In the genomic region with DNA sequence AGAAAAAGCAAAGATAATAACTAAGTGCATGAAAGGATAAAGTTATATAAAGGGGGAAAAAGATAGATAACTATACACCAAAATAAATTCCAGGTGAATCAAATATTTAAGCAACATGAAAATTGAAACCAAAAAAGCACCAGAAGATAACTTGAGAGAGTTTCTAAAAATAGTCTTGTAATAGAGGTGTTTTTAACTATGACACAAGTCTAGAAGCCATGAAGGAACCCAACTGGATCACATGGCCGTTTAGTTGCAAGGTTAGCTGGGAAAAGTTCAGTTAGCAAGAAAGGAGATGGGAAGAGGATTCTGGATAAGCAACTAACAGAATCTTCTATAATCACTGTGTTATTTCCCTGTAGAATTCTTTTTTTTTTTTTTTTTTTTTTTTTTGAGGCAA, we compare ENCODE assay signal across 1 cellular context.
TF ChIP-seq lines count a peak whose summit lies in the region.

No MANE protein-coding gene starts in this region.

TF ChIP-seq in GM23338, 12 proteins besides CTCF, POLR2A, EP300 and RAD21:
- TF ChIP-seq, protein P1, sequence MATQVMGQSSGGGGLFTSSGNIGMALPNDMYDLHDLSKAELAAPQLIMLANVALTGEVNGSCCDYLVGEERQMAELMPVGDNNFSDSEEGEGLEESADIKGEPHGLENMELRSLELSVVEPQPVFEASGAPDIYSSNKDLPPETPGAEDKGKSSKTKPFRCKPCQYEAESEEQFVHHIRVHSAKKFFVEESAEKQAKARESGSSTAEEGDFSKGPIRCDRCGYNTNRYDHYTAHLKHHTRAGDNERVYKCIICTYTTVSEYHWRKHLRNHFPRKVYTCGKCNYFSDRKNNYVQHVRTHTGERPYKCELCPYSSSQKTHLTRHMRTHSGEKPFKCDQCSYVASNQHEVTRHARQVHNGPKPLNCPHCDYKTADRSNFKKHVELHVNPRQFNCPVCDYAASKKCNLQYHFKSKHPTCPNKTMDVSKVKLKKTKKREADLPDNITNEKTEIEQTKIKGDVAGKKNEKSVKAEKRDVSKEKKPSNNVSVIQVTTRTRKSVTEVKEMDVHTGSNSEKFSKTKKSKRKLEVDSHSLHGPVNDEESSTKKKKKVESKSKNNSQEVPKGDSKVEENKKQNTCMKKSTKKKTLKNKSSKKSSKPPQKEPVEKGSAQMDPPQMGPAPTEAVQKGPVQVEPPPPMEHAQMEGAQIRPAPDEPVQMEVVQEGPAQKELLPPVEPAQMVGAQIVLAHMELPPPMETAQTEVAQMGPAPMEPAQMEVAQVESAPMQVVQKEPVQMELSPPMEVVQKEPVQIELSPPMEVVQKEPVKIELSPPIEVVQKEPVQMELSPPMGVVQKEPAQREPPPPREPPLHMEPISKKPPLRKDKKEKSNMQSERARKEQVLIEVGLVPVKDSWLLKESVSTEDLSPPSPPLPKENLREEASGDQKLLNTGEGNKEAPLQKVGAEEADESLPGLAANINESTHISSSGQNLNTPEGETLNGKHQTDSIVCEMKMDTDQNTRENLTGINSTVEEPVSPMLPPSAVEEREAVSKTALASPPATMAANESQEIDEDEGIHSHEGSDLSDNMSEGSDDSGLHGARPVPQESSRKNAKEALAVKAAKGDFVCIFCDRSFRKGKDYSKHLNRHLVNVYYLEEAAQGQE (IDR thresholded peaks at IDR 0.05; ENCODE audit: unreplicated experiment), result no peak
- TF ChIP-seq EZH2phosphoT487 (IDR thresholded peaks at IDR 0.05; ENCODE audit: unreplicated experiment) (no peak), ZNF114 (CRISPR knock-in tag; IDR thresholded peaks at IDR 0.05) (no peak), JUNB (IDR thresholded peaks at IDR 0.05; ENCODE audit: unreplicated experiment) (no peak), ZNF331 (CRISPR knock-in tag; IDR thresholded peaks at IDR 0.05; ENCODE audit: low read depth) (no peak), CREB1 (CRISPR knock-in tag; IDR thresholded peaks at IDR 0.05; ENCODE audit: low read depth) (no peak), STAT1 (IDR thresholded peaks at IDR 0.05; ENCODE audit: unreplicated experiment) (no peak), EZH2 (IDR thresholded peaks at IDR 0.05; ENCODE audit: low read depth, unreplicated experiment) (no peak), POLR2AphosphoS5 (IDR thresholded peaks at IDR 0.05; ENCODE audit: low read depth) (no peak), NANOG (IDR thresholded peaks at IDR 0.05; ENCODE audit: borderline replicate concordance) (no peak)
- TF ChIP-seq, protein P2, sequence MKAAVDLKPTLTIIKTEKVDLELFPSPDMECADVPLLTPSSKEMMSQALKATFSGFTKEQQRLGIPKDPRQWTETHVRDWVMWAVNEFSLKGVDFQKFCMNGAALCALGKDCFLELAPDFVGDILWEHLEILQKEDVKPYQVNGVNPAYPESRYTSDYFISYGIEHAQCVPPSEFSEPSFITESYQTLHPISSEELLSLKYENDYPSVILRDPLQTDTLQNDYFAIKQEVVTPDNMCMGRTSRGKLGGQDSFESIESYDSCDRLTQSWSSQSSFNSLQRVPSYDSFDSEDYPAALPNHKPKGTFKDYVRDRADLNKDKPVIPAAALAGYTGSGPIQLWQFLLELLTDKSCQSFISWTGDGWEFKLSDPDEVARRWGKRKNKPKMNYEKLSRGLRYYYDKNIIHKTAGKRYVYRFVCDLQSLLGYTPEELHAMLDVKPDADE (IDR thresholded peaks at IDR 0.05), result no peak
- TF ChIP-seq, protein P3, sequence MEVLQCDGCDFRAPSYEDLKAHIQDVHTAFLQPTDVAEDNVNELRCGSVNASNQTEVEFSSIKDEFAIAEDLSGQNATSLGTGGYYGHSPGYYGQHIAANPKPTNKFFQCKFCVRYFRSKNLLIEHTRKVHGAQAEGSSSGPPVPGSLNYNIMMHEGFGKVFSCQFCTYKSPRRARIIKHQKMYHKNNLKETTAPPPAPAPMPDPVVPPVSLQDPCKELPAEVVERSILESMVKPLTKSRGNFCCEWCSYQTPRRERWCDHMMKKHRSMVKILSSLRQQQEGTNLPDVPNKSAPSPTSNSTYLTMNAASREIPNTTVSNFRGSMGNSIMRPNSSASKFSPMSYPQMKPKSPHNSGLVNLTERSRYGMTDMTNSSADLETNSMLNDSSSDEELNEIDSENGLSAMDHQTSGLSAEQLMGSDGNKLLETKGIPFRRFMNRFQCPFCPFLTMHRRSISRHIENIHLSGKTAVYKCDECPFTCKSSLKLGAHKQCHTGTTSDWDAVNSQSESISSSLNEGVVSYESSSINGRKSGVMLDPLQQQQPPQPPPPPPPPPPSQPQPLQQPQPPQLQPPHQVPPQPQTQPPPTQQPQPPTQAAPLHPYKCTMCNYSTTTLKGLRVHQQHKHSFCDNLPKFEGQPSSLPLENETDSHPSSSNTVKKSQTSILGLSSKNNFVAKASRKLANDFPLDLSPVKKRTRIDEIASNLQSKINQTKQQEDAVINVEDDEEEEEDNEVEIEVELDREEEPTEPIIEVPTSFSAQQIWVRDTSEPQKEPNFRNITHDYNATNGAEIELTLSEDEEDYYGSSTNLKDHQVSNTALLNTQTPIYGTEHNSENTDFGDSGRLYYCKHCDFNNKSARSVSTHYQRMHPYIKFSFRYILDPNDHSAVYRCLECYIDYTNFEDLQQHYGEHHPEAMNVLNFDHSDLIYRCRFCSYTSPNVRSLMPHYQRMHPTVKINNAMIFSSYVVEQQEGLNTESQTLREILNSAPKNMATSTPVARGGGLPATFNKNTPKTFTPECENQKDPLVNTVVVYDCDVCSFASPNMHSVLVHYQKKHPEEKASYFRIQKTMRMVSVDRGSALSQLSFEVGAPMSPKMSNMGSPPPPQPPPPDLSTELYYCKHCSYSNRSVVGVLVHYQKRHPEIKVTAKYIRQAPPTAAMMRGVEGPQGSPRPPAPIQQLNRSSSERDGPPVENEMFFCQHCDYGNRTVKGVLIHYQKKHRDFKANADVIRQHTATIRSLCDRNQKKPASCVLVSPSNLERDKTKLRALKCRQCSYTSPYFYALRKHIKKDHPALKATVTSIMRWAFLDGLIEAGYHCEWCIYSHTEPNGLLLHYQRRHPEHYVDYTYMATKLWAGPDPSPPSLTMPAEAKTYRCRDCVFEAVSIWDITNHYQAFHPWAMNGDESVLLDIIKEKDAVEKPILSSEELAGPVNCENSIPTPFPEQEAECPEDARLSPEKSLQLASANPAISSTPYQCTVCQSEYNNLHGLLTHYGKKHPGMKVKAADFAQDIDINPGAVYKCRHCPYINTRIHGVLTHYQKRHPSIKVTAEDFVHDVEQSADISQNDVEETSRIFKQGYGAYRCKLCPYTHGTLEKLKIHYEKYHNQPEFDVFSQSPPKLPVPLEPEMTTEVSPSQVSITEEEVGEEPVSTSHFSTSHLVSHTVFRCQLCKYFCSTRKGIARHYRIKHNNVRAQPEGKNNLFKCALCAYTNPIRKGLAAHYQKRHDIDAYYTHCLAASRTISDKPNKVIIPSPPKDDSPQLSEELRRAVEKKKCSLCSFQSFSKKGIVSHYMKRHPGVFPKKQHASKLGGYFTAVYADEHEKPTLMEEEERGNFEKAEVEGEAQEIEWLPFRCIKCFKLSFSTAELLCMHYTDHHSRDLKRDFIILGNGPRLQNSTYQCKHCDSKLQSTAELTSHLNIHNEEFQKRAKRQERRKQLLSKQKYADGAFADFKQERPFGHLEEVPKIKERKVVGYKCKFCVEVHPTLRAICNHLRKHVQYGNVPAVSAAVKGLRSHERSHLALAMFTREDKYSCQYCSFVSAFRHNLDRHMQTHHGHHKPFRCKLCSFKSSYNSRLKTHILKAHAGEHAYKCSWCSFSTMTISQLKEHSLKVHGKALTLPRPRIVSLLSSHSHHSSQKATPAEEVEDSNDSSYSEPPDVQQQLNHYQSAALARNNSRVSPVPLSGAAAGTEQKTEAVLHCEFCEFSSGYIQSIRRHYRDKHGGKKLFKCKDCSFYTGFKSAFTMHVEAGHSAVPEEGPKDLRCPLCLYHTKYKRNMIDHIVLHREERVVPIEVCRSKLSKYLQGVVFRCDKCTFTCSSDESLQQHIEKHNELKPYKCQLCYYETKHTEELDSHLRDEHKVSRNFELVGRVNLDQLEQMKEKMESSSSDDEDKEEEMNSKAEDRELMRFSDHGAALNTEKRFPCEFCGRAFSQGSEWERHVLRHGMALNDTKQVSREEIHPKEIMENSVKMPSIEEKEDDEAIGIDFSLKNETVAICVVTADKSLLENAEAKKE (CRISPR knock-in tag; IDR thresholded peaks at IDR 0.05), result no peak
